Comparison of ENCODE assay signal across 25 cellular contexts in genomic region chr2:164496881-164497280, GRCh38.
"Had no signal": no experiment of that assay in that cellular context is flagged by ENCODE, and none has a peak within 500 bp of the region (broad histone marks: within the 10 kb centered on the region; RNA-seq: fewer than 3 reads in every experiment).

No MANE protein-coding gene starts in this region.

- H3K4me1 ChIP-seq: colonic mucosa, esophagus squamous epithelium, pancreas, testis, tibial artery, upper lobe of left lung had no signal

- DNase-seq: colonic mucosa; effector memory CD4-positive, alpha-beta T cell; erythroblast; esophagus squamous epithelium; mesenchymal stem cell; mucosa of descending colon; naive B cell; pancreas; right lobe of liver; small intestine; stimulated activated CD4-positive, alpha-beta T cell treated with anti-CD3 and anti-CD28 coated beads, Interleukin-15, amount 100 ng/mL, for 24 hours; stimulated activated CD4-positive, alpha-beta T cell treated with anti-CD3 and anti-CD28 coated beads, Interleukin-4, amount 100 ng/mL, for 1 hour; stimulated activated CD8-positive, alpha-beta memory T cell treated with anti-CD3 and anti-CD28 coated beads, Interleukin-4, amount 100 ng/mL, for 48 hours; stimulated activated naive CD4-positive, alpha-beta T cell; stimulated activated naive CD8-positive, alpha-beta T cell treated with anti-CD3 and anti-CD28 coated beads, Interleukin-15, amount 100 ng/mL, for 72 hours; testis; tibial artery; upper lobe of left lung had no signal

- H3K27me3 ChIP-seq: colonic mucosa, esophagus squamous epithelium, neutrophil, pancreas, right lobe of liver, testis, tibial artery, upper lobe of left lung had no signal

- H3K4me1 Mint-ChIP-seq: mesothelial cell of epicardium; naive B cell; stimulated activated naive CD8-positive, alpha-beta T cell treated with anti-CD3 and anti-CD28 coated beads, Interleukin-15, amount 100 ng/mL, for 72 hours had no signal

- H3K4me3 ChIP-seq: colonic mucosa, esophagus squamous epithelium, lung, mucosa of descending colon, pancreas, right lobe of liver, testis, tibial artery, upper lobe of left lung had no signal

- H3K27ac Mint-ChIP-seq: dendritic cell treated with granulocyte-macrophage colony-stimulating factor and Interleukin-4, amounts not matched to agents 40 ng/mL and 50 ng/mL, for 4 days; mesothelial cell of epicardium; naive B cell; natural killer cell treated with Interleukin-12 subunit alpha and Interleukin-12 subunit beta and Interleukin-15 and Interleukin-18, amount 100 ng/mL, for 72 hours; progenitor cell of endocrine pancreas; stimulated activated naive CD8-positive, alpha-beta T cell treated with anti-CD3 and anti-CD28 coated beads, Interleukin-15, amount 100 ng/mL, for 72 hours had no signal

- ATAC-seq: mucosa of descending colon; natural killer cell treated with Interleukin-12 subunit alpha and Interleukin-12 subunit beta and Interleukin-15 and Interleukin-18, amount 100 ng/mL, for 72 hours; pancreas; right lobe of liver; stimulated activated naive CD8-positive, alpha-beta T cell treated with anti-CD3 and anti-CD28 coated beads, Interleukin-15, amount 100 ng/mL, for 72 hours had no signal

- H3K27me3 Mint-ChIP-seq: dendritic cell treated with granulocyte-macrophage colony-stimulating factor and Interleukin-4, amounts not matched to agents 40 ng/mL and 50 ng/mL, for 4 days; naive B cell; natural killer cell treated with Interleukin-12 subunit alpha and Interleukin-12 subunit beta and Interleukin-15 and Interleukin-18, amount 100 ng/mL, for 72 hours; progenitor cell of endocrine pancreas; stimulated activated naive CD8-positive, alpha-beta T cell treated with anti-CD3 and anti-CD28 coated beads, Interleukin-15, amount 100 ng/mL, for 72 hours had no signal

- H3K4me3 Mint-ChIP-seq: dendritic cell treated with granulocyte-macrophage colony-stimulating factor and Interleukin-4, amounts not matched to agents 40 ng/mL and 50 ng/mL, for 4 days; mesothelial cell of epicardium; naive B cell; natural killer cell treated with Interleukin-12 subunit alpha and Interleukin-12 subunit beta and Interleukin-15 and Interleukin-18, amount 100 ng/mL, for 72 hours; neural crest cell; stimulated activated naive CD8-positive, alpha-beta T cell treated with anti-CD3 and anti-CD28 coated beads, Interleukin-15, amount 100 ng/mL, for 72 hours had no signal

- H3K36me3 ChIP-seq: colonic mucosa, esophagus squamous epithelium, neutrophil, tibial artery, upper lobe of left lung had no signal

- H3K9me3 ChIP-seq: colonic mucosa, esophagus squamous epithelium, mucosa of descending colon, neutrophil, pancreas, right lobe of liver, testis, tibial artery, upper lobe of left lung had no signal

- H3K9me3 Mint-ChIP-seq: dendritic cell treated with granulocyte-macrophage colony-stimulating factor and Interleukin-4, amounts not matched to agents 40 ng/mL and 50 ng/mL, for 4 days; mesothelial cell of epicardium; naive B cell; natural killer cell treated with Interleukin-12 subunit alpha and Interleukin-12 subunit beta and Interleukin-15 and Interleukin-18, amount 100 ng/mL, for 72 hours; neural crest cell; stimulated activated naive CD8-positive, alpha-beta T cell treated with anti-CD3 and anti-CD28 coated beads, Interleukin-15, amount 100 ng/mL, for 72 hours had no signal

- H3K36me3 Mint-ChIP-seq: mesothelial cell of epicardium; naive B cell; natural killer cell treated with Interleukin-12 subunit alpha and Interleukin-12 subunit beta and Interleukin-15 and Interleukin-18, amount 100 ng/mL, for 72 hours had no signal

- H3K27ac ChIP-seq: colonic mucosa, esophagus squamous epithelium, neutrophil, pancreas, right lobe of liver, testis, tibial artery, upper lobe of left lung had no signal
